20 cellular contexts compared by ENCODE assay signal in the genomic region with DNA sequence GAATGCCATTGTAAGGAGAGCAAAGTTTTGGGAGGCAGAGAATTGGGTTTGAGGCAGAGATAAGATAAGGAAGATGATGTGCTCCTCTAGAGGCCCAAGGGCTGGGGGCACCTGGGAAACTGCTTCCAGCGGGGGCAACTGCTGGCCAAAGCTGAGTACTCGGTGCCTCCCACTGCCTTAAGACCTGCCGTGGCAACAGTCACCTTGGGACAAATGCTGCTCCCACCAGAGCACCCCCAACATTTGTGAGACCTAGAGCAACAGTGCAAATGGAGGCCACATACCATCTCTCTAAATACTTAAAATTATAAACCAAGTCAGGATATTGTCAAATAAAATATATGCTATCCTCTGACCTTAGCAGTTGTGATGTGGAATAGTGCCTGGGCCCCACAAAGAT.
DNase-seq lines count a peak whose midpoint lies in the region; ATAC-seq and TF ChIP-seq lines count a peak whose summit lies in the region.
"Had no signal": no experiment of that assay in that cellular context is flagged by ENCODE, and none has a peak within 500 bp of the region (broad histone marks: within the 10 kb centered on the region; RNA-seq: fewer than 3 reads in every experiment).

No MANE protein-coding gene starts in this region.

- H3K27ac ChIP-seq in angular gyrus (ENCODE audit: low read depth, low read length) (peak overlapping the region; percentile 56), esophagus muscularis mucosa (replicated peaks in 1 of 4) (peak overlapping the region in 1 of 4 donors; percentile 27), right lobe of liver (no peak overlapping the region)
- H3K27ac ChIP-seq: C4-2B had no signal

- no peaks in the 10 kb centered on the region for H3K36me3 ChIP-seq in esophagus muscularis mucosa
- no peaks in the 10 kb centered on the region for H3K36me3 ChIP-seq in right lobe of liver

- H3K9me3 Mint-ChIP-seq in activated T-helper 17 cell treated with anti-CD3 and anti-CD28 coated beads, Interleukin-2, amount 50 U/mL, for 72 hours, result no peaks in the 10 kb centered on the region
- H3K9me3 Mint-ChIP-seq in osteocyte (ENCODE audit: unreplicated experiment), result no peaks in the 10 kb centered on the region
- H3K9me3 Mint-ChIP-seq in type B pancreatic cell, result peaks cover 3% of the 10 kb centered on the region
- H3K9me3 Mint-ChIP-seq: CD8-positive, alpha-beta T cell had no signal

- intact Hi-C loops in esophagus muscularis mucosa (cut with DNase I), result no loop called here
- intact Hi-C loops in right lobe of liver (cut with DNase I), result no loop called here

- H3K27ac Mint-ChIP-seq in activated T-helper 17 cell treated with anti-CD3 and anti-CD28 coated beads, Interleukin-2, amount 50 U/mL, for 72 hours, result peak overlapping the region; percentile 90
- no peak overlapping the region for H3K27ac Mint-ChIP-seq in osteocyte (ENCODE audit: unreplicated experiment)
- no peak overlapping the region for H3K27ac Mint-ChIP-seq in type B pancreatic cell
- H3K27ac Mint-ChIP-seq: B cell; CD8-positive, alpha-beta T cell had no signal

- no peak for ATAC-seq in activated T-helper 17 cell treated with anti-CD3 and anti-CD28 coated beads, Interleukin-2, amount 50 U/mL, for 72 hours (replicated peaks)
- no peak for ATAC-seq in right lobe of liver
- ATAC-seq: CD8-positive, alpha-beta T cell; HepG2 had no signal

- H3K27me3 Mint-ChIP-seq in activated T-helper 17 cell treated with anti-CD3 and anti-CD28 coated beads, Interleukin-2, amount 50 U/mL, for 72 hours, result peaks cover 3% of the 10 kb centered on the region
- H3K27me3 Mint-ChIP-seq in osteocyte (ENCODE audit: unreplicated experiment), result peaks cover 11% of the 10 kb centered on the region
- peaks cover 3% of the 10 kb centered on the region for H3K27me3 Mint-ChIP-seq in type B pancreatic cell
- H3K27me3 Mint-ChIP-seq: B cell had no signal

- no peaks in the 10 kb centered on the region for H3K9me3 ChIP-seq in esophagus muscularis mucosa
- no peaks in the 10 kb centered on the region for H3K9me3 ChIP-seq in right lobe of liver
- H3K9me3 ChIP-seq: Caco-2 had no signal

- H3K4me1 Mint-ChIP-seq in activated T-helper 17 cell treated with anti-CD3 and anti-CD28 coated beads, Interleukin-2, amount 50 U/mL, for 72 hours, result no peaks in the 10 kb centered on the region
- H3K4me1 Mint-ChIP-seq in osteocyte (ENCODE audit: unreplicated experiment), result no peaks in the 10 kb centered on the region
- peaks cover 6% of the 10 kb centered on the region for H3K4me1 Mint-ChIP-seq in type B pancreatic cell (ENCODE audit: unreplicated experiment)

- no peak for TF ChIP-seq CTCF in esophagus muscularis mucosa (IDR thresholded peaks at IDR 0.05)
- TF ChIP-seq CTCF in osteocyte (IDR thresholded peaks at IDR 0.05), result no peak
- no peak for TF ChIP-seq CTCF in right lobe of liver (IDR thresholded peaks at IDR 0.05)
- no peak for TF ChIP-seq CTCF in type B pancreatic cell (conservative IDR thresholded peaks at IDR 0.05)

- H3K4me1 ChIP-seq in esophagus muscularis mucosa (no peaks in the 10 kb centered on the region), right lobe of liver (no peaks in the 10 kb centered on the region)
- H3K4me1 ChIP-seq: Caco-2 had no signal

- DNase-seq in esophagus muscularis mucosa (ENCODE audit: extremely low spot score) (peak; percentile 79), osteocyte (ENCODE audit: extremely low spot score, unreplicated experiment) (peak; percentile 51), right lobe of liver (no peak), HK-2 (ENCODE audit: unreplicated experiment) (no peak), type B pancreatic cell (ENCODE audit: extremely low spot score, unreplicated experiment) (no peak)
- DNase-seq: Caco-2, H7, Karpas-422, NCI-H1092, NCI-H1694 treated with DMSO at 0.1 percent for 48 hours, NCI-H2227 treated with DMSO at 0.1 percent for 48 hours, NCI-H526 treated with DMSO at 0.1 percent for 48 hours, Right ventricle myocardium superior, RPMI8226 had no signal

- TF ChIP-seq POLR2A in esophagus muscularis mucosa (IDR thresholded peaks at IDR 0.05; ENCODE audit: low read depth) (no peak), right lobe of liver (IDR thresholded peaks at IDR 0.05) (no peak)

- H3K4me3 ChIP-seq in esophagus muscularis mucosa (no peak overlapping the region), right lobe of liver (no peak overlapping the region)

- H3K27me3 ChIP-seq in esophagus muscularis mucosa, result no peaks in the 10 kb centered on the region
- H3K27me3 ChIP-seq in right lobe of liver, result no peaks in the 10 kb centered on the region

- H3K4me3 Mint-ChIP-seq in activated T-helper 17 cell treated with anti-CD3 and anti-CD28 coated beads, Interleukin-2, amount 50 U/mL, for 72 hours, result no peak overlapping the region
- H3K4me3 Mint-ChIP-seq in osteocyte (ENCODE audit: unreplicated experiment) (no peak overlapping the region), type B pancreatic cell (no peak overlapping the region)
- H3K4me3 Mint-ChIP-seq: B cell; CD8-positive, alpha-beta T cell had no signal

- TF ChIP-seq EP300 in esophagus muscularis mucosa (IDR thresholded peaks at IDR 0.05), result no peak

- WGBS in esophagus muscularis mucosa, result 96% methylated on average over 3 of the region's 3 CpGs
- WGBS in right lobe of liver (ENCODE audit: insufficient coverage, low coverage, low lambda C conversion rate, missing lambda C conversion rate), result 77% methylated on average over 2 of the region's 3 CpGs

- no peaks in the 10 kb centered on the region for H3K36me3 Mint-ChIP-seq in activated T-helper 17 cell treated with anti-CD3 and anti-CD28 coated beads, Interleukin-2, amount 50 U/mL, for 72 hours (ENCODE audit: low read depth)
- H3K36me3 Mint-ChIP-seq in osteocyte (ENCODE audit: unreplicated experiment) (no peaks in the 10 kb centered on the region), type B pancreatic cell (no peaks in the 10 kb centered on the region)
- H3K36me3 Mint-ChIP-seq: CD8-positive, alpha-beta T cell had no signal

Comparison
In these comparisons a context has a peak if more than half of its experiments do, and no peak if none do; other contexts are left out.
1. DNase-seq: peak in esophagus muscularis mucosa (single experiment) and osteocyte (single experiment); none in right lobe of liver (0 of 3), HK-2 (single experiment) and type B pancreatic cell (single experiment).